In the genomic region with DNA sequence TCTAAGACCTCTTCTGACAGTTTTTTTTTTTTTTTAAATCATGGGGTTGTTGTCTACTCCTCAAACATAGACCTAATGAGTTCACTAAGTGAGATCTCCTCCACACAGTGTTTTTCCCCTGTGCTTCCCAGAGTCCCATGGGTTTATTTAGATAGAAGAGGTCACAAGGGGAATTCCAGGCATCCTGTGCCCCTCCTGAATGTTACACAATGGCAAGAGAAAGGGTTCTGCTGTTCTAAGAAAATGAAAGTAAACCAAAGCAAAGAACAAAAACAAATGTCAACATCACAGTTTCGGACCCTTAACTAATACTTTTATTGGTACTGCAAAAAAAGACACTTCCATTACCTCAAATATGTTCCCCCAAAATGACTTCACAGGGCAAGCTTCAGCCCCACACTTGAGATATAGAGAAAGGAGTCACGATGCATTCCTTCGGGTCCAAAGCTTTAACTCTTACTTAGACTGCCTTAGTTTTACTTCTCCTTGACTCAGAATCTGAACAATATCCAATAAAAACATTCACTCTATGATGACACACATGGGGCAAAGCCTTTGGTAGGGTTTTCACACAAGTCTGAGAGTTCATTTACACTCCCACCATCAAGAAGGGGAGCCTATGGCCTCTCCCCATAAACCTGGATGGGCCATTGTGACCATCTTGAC, we compare ENCODE assay signal across 8 cellular contexts. TPM values are rescaled to one million over a fixed set of nuclear protein-coding genes. Genes with fewer than 3 reads are reported as not detected.
DNase-seq lines count a peak whose midpoint lies in the region; ATAC-seq, FAIRE-seq and TF ChIP-seq lines count a peak whose summit lies in the region.
"Not testable (repeated sequence)": the region's sequence is repeated elsewhere in the genome, so short reads cannot be mapped to it uniquely, and the experiment has no call there.

No MANE protein-coding gene starts in this region.

- DNase-seq in RPMI7951 (ENCODE audit: low read depth) (peak; percentile 46), bronchial epithelial cell (ENCODE audit: low read depth) (peak; percentile 30), hepatocyte (ENCODE audit: low spot score) (peak; percentile 10), skeletal muscle cell (ENCODE audit: low read depth) (peak; percentile 49)

- H3K27ac ChIP-seq in ACC112 (ENCODE audit: low read depth, low read length), result peak overlapping the region; percentile 90
- not testable (repeated sequence) for H3K27ac ChIP-seq in hepatocyte

- peak overlapping the region; percentile 71 for H3K4me3 ChIP-seq in ACC112 (ENCODE audit: low read depth, low read length)
- not testable (repeated sequence) for H3K4me3 ChIP-seq in bronchial epithelial cell (ENCODE audit: low read depth, low read length); hepatocyte; skeletal muscle cell (ENCODE audit: low read depth, low read length)

- H3K4me2 ChIP-seq in hepatocyte, result not testable (repeated sequence)

- not testable (repeated sequence) for H3K27me3 ChIP-seq in ACC112 (ENCODE audit: insufficient read depth, low read length); bronchial epithelial cell (ENCODE audit: control insufficient read depth, insufficient read depth, low read length); hepatocyte

- not testable (repeated sequence) for H3K9me2 ChIP-seq in hepatocyte (replicated peaks; ENCODE audit: insufficient read depth)

- peak; percentile 60 for ATAC-seq in GM18520 (IDR thresholded peaks at IDR 0.05; ENCODE audit: unreplicated experiment)
- ATAC-seq in GM21515 (IDR thresholded peaks at IDR 0.05; ENCODE audit: unreplicated experiment), result peak; percentile 57
- peak; percentile 56 for ATAC-seq in HG02981 (IDR thresholded peaks at IDR 0.05; ENCODE audit: unreplicated experiment)

- H3K36me3 ChIP-seq in ACC112 (ENCODE audit: insufficient read depth, low read length); bronchial epithelial cell (ENCODE audit: control insufficient read depth, insufficient read depth, low read length); hepatocyte (replicated peaks; ENCODE audit: insufficient read depth, low read depth): not testable (repeated sequence)

- WGBS in hepatocyte (ENCODE audit: low lambda C conversion rate, missing lambda C conversion rate), result 63% methylated on average over 3 of the region's 3 CpGs

- not testable (repeated sequence) for H3K4me1 ChIP-seq in ACC112 (ENCODE audit: control insufficient read depth, insufficient read depth, low read length, unreplicated experiment); hepatocyte (ENCODE audit: insufficient read depth)

- not testable (repeated sequence) for TF ChIP-seq CTCF in bronchial epithelial cell (IDR thresholded peaks at IDR 0.05; ENCODE audit: insufficient read depth, low read length, severe bottlenecking); hepatocyte (IDR thresholded peaks at IDR 0.05; ENCODE audit: poor library complexity)

- not testable (repeated sequence) for H3K9me3 ChIP-seq in hepatocyte (ENCODE audit: low read depth)

- H3K79me2 ChIP-seq in ACC112 (ENCODE audit: control insufficient read depth, insufficient read depth, low read length, unreplicated experiment); hepatocyte: not testable (repeated sequence)

- not testable (repeated sequence) for H4K20me1 ChIP-seq in hepatocyte (ENCODE audit: insufficient read depth, poor library complexity, severe bottlenecking)

- not testable (repeated sequence) for FAIRE-seq in bronchial epithelial cell (lab: Jason Lieb, UNC)

- H2AFZ ChIP-seq in ACC112 (ENCODE audit: low read length, unreplicated experiment), result peak overlapping the region; percentile 60
- H2AFZ ChIP-seq in hepatocyte, result not testable (repeated sequence)

RNA-seq across cellular contexts. Expression of a gene that starts 15.6 kb away (rescaled TPM):
- 10.8 and 12.5 TPM in 2 replicates for total RNA-seq in RPMI7951 (2014; rRNA removed; shearing (Covaris generic))
- total RNA-seq in bronchial epithelial cell, result 24.0 and 37.1 TPM in 2 replicates
- 31.9 and 36.7 TPM in 2 replicates for total RNA-seq in hepatocyte
- 25.9 and 35.5 TPM in 2 replicates for polyA plus RNA-seq in hepatocyte
